ENCODE assay signal across 9 cellular contexts in the genomic region with DNA sequence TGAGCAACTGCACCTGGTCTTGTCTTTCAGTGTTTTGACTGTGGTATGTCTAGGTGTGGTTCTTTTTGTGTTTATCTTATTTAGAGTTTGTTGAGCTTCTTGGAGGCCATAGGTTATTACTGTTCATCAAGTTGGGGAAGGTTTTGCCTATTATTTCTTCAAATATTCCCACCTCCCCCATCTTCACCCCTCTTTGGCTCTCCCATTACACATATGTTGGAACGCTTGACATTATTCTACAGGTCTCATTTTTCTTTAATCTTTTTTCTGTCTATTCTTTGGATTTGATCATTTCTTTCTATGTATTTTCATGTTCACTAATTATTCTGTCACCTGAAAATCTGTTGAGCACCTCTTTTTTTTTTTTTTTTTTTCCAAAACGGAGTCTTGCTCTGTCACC.
"Had no signal": no experiment of that assay in that cellular context is flagged by ENCODE, and none has a peak within 500 bp of the region (broad histone marks: within the 10 kb centered on the region; RNA-seq: fewer than 3 reads in every experiment).

No MANE protein-coding gene starts in this region.

- H3K4me3 Mint-ChIP-seq: GM23338, H9, HFFc6 had no signal

- H3K9me3 ChIP-seq: HAP-1 had no signal

- H3K4me2 ChIP-seq: GM23338 had no signal

- H3K27ac Mint-ChIP-seq: GM23338, HFFc6 had no signal

- H3K4me3 ChIP-seq: GM23248, GM23338, HAP-1 had no signal

- H3K9ac ChIP-seq: GM23248 had no signal

- H3K27ac ChIP-seq: GM23248 had no signal

- DNase-seq: GM23248, GOT3, H7, H9, HCEC 1CT, HFFc6 had no signal

- H3K36me3 ChIP-seq: HAP-1 had no signal

- ATAC-seq: GM23338, HCT116 had no signal

- H2AFZ ChIP-seq: GM23248, GM23338 had no signal

- H3K9me3 Mint-ChIP-seq: GM23338, HFFc6 had no signal

- H3K4me1 ChIP-seq: HAP-1 had no signal
